In the genomic region with DNA sequence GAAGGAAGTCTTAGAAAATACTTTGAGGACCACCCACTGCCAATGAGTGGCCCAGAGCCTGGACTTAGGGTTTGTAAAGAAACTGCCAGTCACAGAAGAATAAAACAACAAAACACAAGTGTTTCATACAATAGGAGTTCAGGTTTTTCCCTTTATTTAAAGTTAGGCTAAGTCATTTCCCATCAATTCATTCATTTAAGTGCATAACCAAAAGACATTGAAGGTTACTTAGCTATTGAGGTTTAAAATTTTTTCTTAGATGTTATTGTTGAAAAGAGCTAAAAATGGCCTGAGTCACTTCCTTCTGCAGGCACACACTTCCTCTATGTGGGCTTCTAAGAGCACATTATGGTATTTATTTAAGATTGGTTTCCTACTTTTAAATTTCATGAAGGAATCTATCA, we compare ENCODE assay signal across 1 cellular context.
TF ChIP-seq lines count a peak whose summit lies in the region.

No MANE protein-coding gene starts in this region.

TF ChIP-seq in HepG2, 621 proteins besides CTCF, POLR2A, EP300 and RAD21 (continued from another document):
- TF ChIP-seq, protein P1, sequence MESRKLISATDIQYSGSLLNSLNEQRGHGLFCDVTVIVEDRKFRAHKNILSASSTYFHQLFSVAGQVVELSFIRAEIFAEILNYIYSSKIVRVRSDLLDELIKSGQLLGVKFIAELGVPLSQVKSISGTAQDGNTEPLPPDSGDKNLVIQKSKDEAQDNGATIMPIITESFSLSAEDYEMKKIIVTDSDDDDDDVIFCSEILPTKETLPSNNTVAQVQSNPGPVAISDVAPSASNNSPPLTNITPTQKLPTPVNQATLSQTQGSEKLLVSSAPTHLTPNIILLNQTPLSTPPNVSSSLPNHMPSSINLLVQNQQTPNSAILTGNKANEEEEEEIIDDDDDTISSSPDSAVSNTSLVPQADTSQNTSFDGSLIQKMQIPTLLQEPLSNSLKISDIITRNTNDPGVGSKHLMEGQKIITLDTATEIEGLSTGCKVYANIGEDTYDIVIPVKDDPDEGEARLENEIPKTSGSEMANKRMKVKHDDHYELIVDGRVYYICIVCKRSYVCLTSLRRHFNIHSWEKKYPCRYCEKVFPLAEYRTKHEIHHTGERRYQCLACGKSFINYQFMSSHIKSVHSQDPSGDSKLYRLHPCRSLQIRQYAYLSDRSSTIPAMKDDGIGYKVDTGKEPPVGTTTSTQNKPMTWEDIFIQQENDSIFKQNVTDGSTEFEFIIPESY (CRISPR knock-in tag; IDR thresholded peaks at IDR 0.05) = no peak
